In the genomic region with DNA sequence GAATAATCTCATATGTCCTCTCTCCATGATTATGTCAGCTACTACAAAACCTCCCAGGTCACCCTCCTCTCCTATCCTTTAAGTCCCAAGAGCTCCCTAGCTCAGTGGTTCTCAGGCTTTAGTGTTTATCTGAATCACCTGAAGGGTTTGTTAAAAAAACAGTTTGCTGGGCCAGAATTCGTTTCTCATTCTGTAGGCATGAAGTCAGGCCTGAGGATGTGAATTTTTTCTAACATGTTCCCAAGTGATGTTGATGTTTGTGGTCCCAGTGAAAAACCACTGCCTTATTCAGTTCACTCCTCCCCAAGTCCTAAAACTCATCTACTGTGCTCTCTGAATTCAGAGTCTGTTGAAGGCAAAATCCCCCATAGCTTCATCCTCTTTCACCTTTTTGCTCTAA, we compare ENCODE assay signal across 18 cellular contexts.
"Had no signal": no experiment of that assay in that cellular context is flagged by ENCODE, and none has a peak within 500 bp of the region (broad histone marks: within the 10 kb centered on the region; RNA-seq: fewer than 3 reads in every experiment).

No MANE protein-coding gene starts in this region.

- H3K79me2 ChIP-seq: hepatocyte had no signal

- DNase-seq: islet precursor cell; left ventricle myocardium inferior; midbrain; mucosa of descending colon; naive thymus-derived CD4-positive, alpha-beta T cell; ovary; right lobe of liver; small intestine; spleen; stimulated activated CD4-positive, alpha-beta T cell treated with anti-CD3 and anti-CD28 coated beads, Interleukin-4, amount 100 ng/mL, for 24 hours; stimulated activated naive CD4-positive, alpha-beta T cell; tibial artery; uterus had no signal

- H3K4me2 ChIP-seq: hepatocyte had no signal

- H3K36me3 ChIP-seq: left ventricle myocardium inferior, ovary, right atrium auricular region, right lobe of liver, spleen, suprapubic skin, thoracic aorta, tibial artery, uterus had no signal

- H3K27ac ChIP-seq: hepatocyte, left ventricle myocardium inferior, ovary, right atrium auricular region, right lobe of liver, spleen, suprapubic skin, thoracic aorta, tibial artery, uterus had no signal

- ATAC-seq: mucosa of descending colon; naive thymus-derived CD4-positive, alpha-beta T cell; right lobe of liver had no signal

- H3K4me1 ChIP-seq: left ventricle myocardium inferior, right atrium auricular region, right lobe of liver, spleen, suprapubic skin, uterus had no signal

- H3K4me3 ChIP-seq: hepatocyte, left ventricle myocardium inferior, lung, mucosa of descending colon, ovary, right atrium auricular region, right lobe of liver, spleen, suprapubic skin, thoracic aorta, tibial artery, uterus had no signal

- H3K9me3 ChIP-seq: left ventricle myocardium inferior, mucosa of descending colon, ovary, right atrium auricular region, right lobe of liver, spleen, suprapubic skin, thoracic aorta, tibial artery, uterus had no signal

- H2AFZ ChIP-seq: hepatocyte had no signal

- H3K27me3 ChIP-seq: hepatocyte, ovary, right atrium auricular region, right lobe of liver, spleen, suprapubic skin, tibial artery, uterus had no signal
